In genomic region chr15:99926531-99926930, GRCh38 we compare ENCODE assay signal across 7 cellular contexts.
A peak's percentile ranks its signal among the peaks of the same experiment; 100 is the strongest.
DNase-seq lines count a peak whose midpoint lies in the region; ATAC-seq and TF ChIP-seq lines count a peak whose summit lies in the region.
"Not testable (repeated sequence)": the region's sequence is repeated elsewhere in the genome, so short reads cannot be mapped to it uniquely, and the experiment has no call there.

No MANE protein-coding gene starts in this region.

- intact Hi-C loops in activated CD4-positive, alpha-beta T cell treated with anti-CD3 and anti-CD28 coated beads for 36 hours (cut with DNase I, micrococcal nuclease): loop anchor here (5.0 to 10.0 kb wide), 4 partner anchors 114 to 1081 kb away; partner anchors contain the start of gene MEF2A (in 1 of the 2)
- intact Hi-C loops in vagina (cut with DNase I): not testable (repeated sequence)

- not testable (repeated sequence) for H3K9me3 Mint-ChIP-seq in activated CD4-positive, alpha-beta T cell treated with anti-CD3 and anti-CD28 coated beads for 36 hours (ENCODE audit: low read depth); activated T-cell treated with anti-CD3 and anti-CD28 coated beads, Interleukin-2, amount 50 U/mL, for 4 hours

- H3K27ac Mint-ChIP-seq in activated CD4-positive, alpha-beta T cell treated with anti-CD3 and anti-CD28 coated beads for 36 hours: not testable (repeated sequence)

- CTCF ChIA-PET in activated CD4-positive, alpha-beta T cell treated with anti-CD3 and anti-CD28 coated beads for 36 hours (lab: Charles Lee): interaction anchor here (0.6 to 1.2 kb wide), 5 partner anchors 13 to 1347 kb away, joined by 3 to 5 read pairs (median 3); partner anchors contain the start of gene ASB7

- peaks cover 13% of the 10 kb centered on the region for H3K4me1 ChIP-seq in effector memory CD4-positive, alpha-beta T cell (ENCODE audit: control insufficient read depth, insufficient read depth, low read length, poor library complexity, severe bottlenecking)
- H3K4me1 ChIP-seq in right atrium auricular region: peaks cover 0 to 14% of the 10 kb centered on the region in 2 donors
- peaks cover 10% of the 10 kb centered on the region for H3K4me1 ChIP-seq in vagina

- POLR2A ChIA-PET in activated CD4-positive, alpha-beta T cell treated with anti-CD3 and anti-CD28 coated beads for 36 hours (lab: Charles Lee): interaction anchor here (0.8 kb wide), 1 partner anchor 193 kb away, joined by 4 read pairs; the partner anchor contains the start of gene LYSMD4

- not testable (repeated sequence) for H3K36me3 ChIP-seq in effector memory CD4-positive, alpha-beta T cell (ENCODE audit: control insufficient read depth, insufficient read depth, low read length); right atrium auricular region; vagina

- H3K9me3 ChIP-seq in effector memory CD4-positive, alpha-beta T cell (ENCODE audit: control insufficient read depth, low read length); right atrium auricular region; vagina: not testable (repeated sequence)

- H3K4me1 Mint-ChIP-seq in activated CD4-positive, alpha-beta T cell treated with anti-CD3 and anti-CD28 coated beads for 36 hours: peaks cover 17% of the 10 kb centered on the region
- peaks cover 16% of the 10 kb centered on the region for H3K4me1 Mint-ChIP-seq in activated T-cell treated with anti-CD3 and anti-CD28 coated beads, Interleukin-2, amount 50 U/mL, for 4 hours (ENCODE audit: low read depth)

- H3K4me3 Mint-ChIP-seq in activated CD4-positive, alpha-beta T cell treated with anti-CD3 and anti-CD28 coated beads for 36 hours; activated T-cell treated with anti-CD3 and anti-CD28 coated beads, Interleukin-2, amount 50 U/mL, for 4 hours: not testable (repeated sequence)

- not testable (repeated sequence) for H3K36me3 Mint-ChIP-seq in activated CD4-positive, alpha-beta T cell treated with anti-CD3 and anti-CD28 coated beads for 36 hours (ENCODE audit: low read depth); activated T-cell treated with anti-CD3 and anti-CD28 coated beads, Interleukin-2, amount 50 U/mL, for 4 hours (ENCODE audit: insufficient read depth)

- ATAC-seq in activated CD4-positive, alpha-beta T cell treated with anti-CD3 and anti-CD28 coated beads for 36 hours; activated T-cell treated with anti-CD3 and anti-CD28 coated beads, Interleukin-2, amount 50 U/mL, for 4 hours: not testable (repeated sequence)

- TF ChIP-seq POLR2A in vagina (IDR thresholded peaks at IDR 0.05): not testable (repeated sequence)

- peak; percentile 26 for DNase-seq in activated CD4-positive, alpha-beta T cell treated with anti-CD3 and anti-CD28 coated beads for 36 hours
- DNase-seq in activated T-cell treated with anti-CD3 and anti-CD28 coated beads, Interleukin-2, amount 50 U/mL, for 4 hours: peak; percentile 38
- DNase-seq in activated naive CD4-positive, alpha-beta T cell treated with Interleukin-2 at 50 U/mL for 16 hours: peak; percentile 21
- DNase-seq in effector memory CD4-positive, alpha-beta T cell: peak in 2 of 3 donors; percentile 11 to 47
- not testable (repeated sequence) for DNase-seq in right atrium auricular region (ENCODE audit: low spot score); vagina (ENCODE audit: extremely low spot score in 2 of 2)
- peak; percentile 18 for DNase-seq in stimulated activated CD8-positive, alpha-beta memory T cell treated with anti-CD3 and anti-CD28 coated beads, Interleukin-12 subunit alpha, Interleukin-12 subunit beta, amount 100 ng/mL, for 4 hours (ENCODE audit: low read depth)

- TF ChIP-seq CTCF in right atrium auricular region (IDR thresholded peaks at IDR 0.05); vagina (IDR thresholded peaks at IDR 0.05): not testable (repeated sequence)

- not testable (repeated sequence) for H3K27ac ChIP-seq in effector memory CD4-positive, alpha-beta T cell (ENCODE audit: insufficient read depth, low read length, poor library complexity, severe bottlenecking); right atrium auricular region; vagina

- H3K4me3 ChIP-seq in effector memory CD4-positive, alpha-beta T cell (ENCODE audit: insufficient read depth, low read depth, low read length, poor library complexity, severe bottlenecking): not testable (repeated sequence)
- H3K4me3 ChIP-seq in right atrium auricular region: peak overlapping the region; percentile 40 to 48
- H3K4me3 ChIP-seq in vagina: peak overlapping the region; percentile 41 to 53

- not testable (repeated sequence) for H3K27me3 Mint-ChIP-seq in activated CD4-positive, alpha-beta T cell treated with anti-CD3 and anti-CD28 coated beads for 36 hours
- H3K27me3 Mint-ChIP-seq in activated T-cell treated with anti-CD3 and anti-CD28 coated beads, Interleukin-2, amount 50 U/mL, for 4 hours (ENCODE audit: low read depth): peaks cover 11% of the 10 kb centered on the region

- H3K27me3 ChIP-seq in effector memory CD4-positive, alpha-beta T cell (replicated peaks; ENCODE audit: control insufficient read depth, insufficient read depth, low read length, poor library complexity, severe bottlenecking); right atrium auricular region; vagina: not testable (repeated sequence)
